8 cellular contexts compared by ENCODE assay signal in genomic region chr9:114505187-114506081, GRCh38. TPM values are rescaled to one million over a fixed set of nuclear protein-coding genes. Genes with fewer than 3 reads are reported as not detected.
DNase-seq lines count a peak whose midpoint lies in the region; TF ChIP-seq lines count a peak whose summit lies in the region.

WHRN (minus strand) TSS chr9:114505473; CDS start chr9:114504801, 672 bp downstream.

- no peak for TF ChIP-seq CTCF in GM20000 (IDR thresholded peaks at IDR 0.05; ENCODE audit: extremely low read depth, missing control alignments)
- TF ChIP-seq CTCF in OCI-LY7 (conservative IDR thresholded peaks at IDR 0.05; ENCODE audit: low read length), result no peak
- no peak for TF ChIP-seq CTCF in epithelial cell of proximal tubule (conservative IDR thresholded peaks at IDR 0.05; ENCODE audit: low read depth, low read length)

- peak within 1 kb of the TSS; percentile 59 to 80 (median 73) for H3K9ac ChIP-seq in BLaER1 treated with 17β-estradiol and CSF1 and Interleukin-3, amounts not matched to agents 10 nM and 100 nM
- peak within 1 kb of the TSS; percentile 59 for H3K9ac ChIP-seq in HUES6 (ENCODE audit: low read length)

- CTCF ChIA-PET in OCI-LY7 (lab: Charles Lee; ENCODE audit: unreplicated experiment), result no interaction called here

- peak within 1 kb of the TSS; percentile 50 for H2AFZ ChIP-seq in OCI-LY7 (ENCODE audit: low read length)

- intact Hi-C loops in OCI-LY7 (cut with micrococcal nuclease; ENCODE audit: unreplicated experiment), result loop anchor here (2.0 kb wide), 1 partner anchor 101 kb away; no protein-coding TSS in a partner anchor

- H3K4me3 ChIP-seq in BLaER1 treated with 17β-estradiol and CSF1 and Interleukin-3, amounts not matched to agents 10 nM and 100 nM, result peak within 1 kb of the TSS; percentile 60 to 77 (median 68)
- H3K4me3 ChIP-seq in HUES6 (ENCODE audit: low read depth, low read length), result peak within 1 kb of the TSS; percentile 67
- peak within 1 kb of the TSS; percentile 66 for H3K4me3 ChIP-seq in OCI-LY7 (ENCODE audit: low read depth, low read length, poor library complexity, severe bottlenecking)
- H3K4me3 ChIP-seq in epithelial cell of proximal tubule (ENCODE audit: low read depth, low read length), result peak within 1 kb of the TSS; percentile 67
- H3K4me3 ChIP-seq in mononuclear cell (ENCODE audit: low read length), result peak within 1 kb of the TSS; percentile 35

- no peaks in the 10 kb centered on the region for H3K9me3 ChIP-seq in BLaER1 treated with 17β-estradiol and CSF1 and Interleukin-3, amounts not matched to agents 10 nM and 100 nM (replicated peaks in 1 of 11)
- H3K9me3 ChIP-seq in HUES6 (ENCODE audit: control insufficient read depth, insufficient read depth, low read depth, low read length), result no peaks in the 10 kb centered on the region
- H3K9me3 ChIP-seq in OCI-LY7 (ENCODE audit: low read length), result no peaks in the 10 kb centered on the region
- no peaks in the 10 kb centered on the region for H3K9me3 ChIP-seq in mononuclear cell (ENCODE audit: low read depth, low read length)

- peaks cover 0 to 15% (median 0%) of the 10 kb centered on the region in 11 experiments; a peak in 2 of 22 replicates for H4K20me1 ChIP-seq in BLaER1 treated with 17β-estradiol and CSF1 and Interleukin-3, amounts not matched to agents 10 nM and 100 nM
- H4K20me1 ChIP-seq in OCI-LY7 (ENCODE audit: insufficient read depth, low read length), result no peaks in the 10 kb centered on the region

- H3K27ac ChIP-seq in BLaER1 treated with 17β-estradiol and CSF1 and Interleukin-3, amounts not matched to agents 10 nM and 100 nM, result peak within 1 kb of the TSS in 9 of 11 experiments; percentile 24 to 83 (median 45); a peak in 13 of 22 replicates
- no peak within 1 kb of the TSS for H3K27ac ChIP-seq in HUES6 (ENCODE audit: low read depth, low read length)
- no peak within 1 kb of the TSS for H3K27ac ChIP-seq in OCI-LY7 (ENCODE audit: low read depth, low read length, poor library complexity, severe bottlenecking)

- peaks cover 24 to 50% (median 39%) of the 10 kb centered on the region in 11 experiments for H3K27me3 ChIP-seq in BLaER1 treated with 17β-estradiol and CSF1 and Interleukin-3, amounts not matched to agents 10 nM and 100 nM
- H3K27me3 ChIP-seq in HUES6 (ENCODE audit: control insufficient read depth, insufficient read depth, low read length) (peaks cover 23% of the 10 kb centered on the region), mononuclear cell (ENCODE audit: insufficient read depth, low read length) (peaks cover 62% of the 10 kb centered on the region)

- POLR2A ChIA-PET in OCI-LY7 (lab: Charles Lee), result no interaction called here

- no peaks in the 10 kb centered on the region for H3K9me2 ChIP-seq in OCI-LY7 (ENCODE audit: insufficient read depth, low read length)

- no TSS peak for BruUV-seq in OCI-LY7 (replicated peaks; lab: Mats Ljungman, UMichigan)

- no peaks in the 10 kb centered on the region for H3K36me3 ChIP-seq in BLaER1 treated with 17β-estradiol and CSF1 and Interleukin-3, amounts not matched to agents 10 nM and 100 nM
- H3K36me3 ChIP-seq in HUES6 (ENCODE audit: control insufficient read depth, insufficient read depth, low read length) (no peaks in the 10 kb centered on the region), OCI-LY7 (ENCODE audit: insufficient read depth, low read length) (no peaks in the 10 kb centered on the region)

- no peaks in the 10 kb centered on the region for H3K79me2 ChIP-seq in OCI-LY7 (ENCODE audit: insufficient read depth, low read depth, low read length)

- H3K4me2 ChIP-seq in BLaER1 treated with 17β-estradiol and CSF1 and Interleukin-3, amounts not matched to agents 10 nM and 100 nM, result peak within 1 kb of the TSS; percentile 91 to 99 (median 97)
- peak within 1 kb of the TSS; percentile 66 for H3K4me2 ChIP-seq in OCI-LY7 (ENCODE audit: low read length)

- DNase-seq in GM20000 (ENCODE audit: low spot score), result peak; percentile 92
- peak; percentile 82 for DNase-seq in OCI-LY7 (ENCODE audit: low spot score)
- peak; percentile 85 for DNase-seq in activated T-cell treated with anti-CD3 and anti-CD28 coated beads for 48 hours (ENCODE audit: low read depth)
- DNase-seq in epithelial cell of proximal tubule (ENCODE audit: low read depth), result no peak
- DNase-seq in stimulated activated CD8-positive, alpha-beta memory T cell treated with anti-CD3 and anti-CD28 coated beads, Interleukin-15, amount 100 ng/mL, for 4 hours (ENCODE audit: low read depth in 2 of 2), result peak; percentile 82

- peaks cover 6 to 32% (median 10%) of the 10 kb centered on the region in 10 experiments; a peak in 19 of 20 replicates for H3K4me1 ChIP-seq in BLaER1 treated with 17β-estradiol and CSF1 and Interleukin-3, amounts not matched to agents 10 nM and 100 nM
- H3K4me1 ChIP-seq in HUES6 (ENCODE audit: control insufficient read depth, insufficient read depth, low read length) (peaks cover 41% of the 10 kb centered on the region), OCI-LY7 (ENCODE audit: insufficient read depth, low read length, poor library complexity, severe bottlenecking) (peaks cover 28% of the 10 kb centered on the region), mononuclear cell (ENCODE audit: insufficient read depth, low read length) (peaks cover 28% of the 10 kb centered on the region)

RNA-seq across cellular contexts. Expression of gene WHRN, which starts in this region (rescaled TPM):
- 0.19 TPM in 1 of 2 replicates, not detected in the other for total RNA-seq in OCI-LY7 (2014; rRNA removed; shearing (Covaris generic))
- 2.1 TPM in 2 replicates for total RNA-seq in OCI-LY7 (2022)
- total RNA-seq in epithelial cell of proximal tubule, result 1.7 and 5.2 TPM in 2 replicates
- 4.7 TPM for total RNA-seq in mononuclear cell

Comparison
In these comparisons a context has a peak if more than half of its experiments do, and no peak if none do; other contexts are left out.
1. H3K27ac ChIP-seq: peak in BLaER1 treated with 17β-estradiol and CSF1 and Interleukin-3, amounts not matched to agents 10 nM and 100 nM (9 of 11); none in HUES6 (single experiment) and OCI-LY7 (single experiment).
2. Peak in every context shown above with its lines, with median percentiles within 50 percentile points of each other: H3K4me3 ChIP-seq.